Comparison of ENCODE assay signal across 35 cellular contexts in genomic region chr3:175384569-175384968, GRCh38.
"Had no signal": no experiment of that assay in that cellular context is flagged by ENCODE, and none has a peak within 500 bp of the region (broad histone marks: within the 10 kb centered on the region; RNA-seq: fewer than 3 reads in every experiment).

No MANE protein-coding gene starts in this region.

- H3K9me3 ChIP-seq: Peyer's patch had no signal

- H3K9ac ChIP-seq: KMS-11 had no signal

- H3K27me3 ChIP-seq: brain microvascular endothelial cell, Peyer's patch had no signal

- H3K4me2 ChIP-seq: KMS-11 had no signal

- H3K4me3 ChIP-seq: Peyer's patch had no signal

- ATAC-seq: activated CD4-positive, alpha-beta T cell treated with anti-CD3 and anti-CD28 coated beads for 36 hours; activated CD4-positive, CD25-positive, alpha-beta regulatory T cell treated with anti-CD3 and anti-CD28 coated beads, Interleukin-2, amount 50 U/mL, for 24 hours; activated naive CD8-positive, alpha-beta T cell treated with anti-CD3 and anti-CD28 coated beads, Interleukin-2, amount 50 U/mL, for 24 hours; activated T-cell treated with anti-CD3 and anti-CD28 coated beads, Interleukin-2, amount 50 U/mL, for 4 hours; PC-3; Right ventricle myocardium inferior had no signal

- H3K36me3 ChIP-seq: brain microvascular endothelial cell, Peyer's patch had no signal

- H3K27ac ChIP-seq: brain microvascular endothelial cell, KMS-11, Peyer's patch, RWPE1 had no signal

- H3K4me1 ChIP-seq: Peyer's patch had no signal

- DNase-seq: activated CD4-positive, alpha-beta memory T cell treated with anti-CD3 and anti-CD28 coated beads for 36 hours; activated CD4-positive, alpha-beta T cell treated with anti-CD3 and anti-CD28 coated beads for 36 hours; activated CD4-positive, alpha-beta T cell treated with anti-CD3 and anti-CD28 coated beads, Interleukin-2, amount 50 U/mL, for 1 hour; activated CD8-positive, alpha-beta memory T cell treated with anti-CD3 and anti-CD28 coated beads, Interleukin-2, amount 50 U/mL, for 4 hours; activated gamma-delta T cell treated with Interleukin-2 at 50 U/mL for 16 hours; activated naive CD4-positive, alpha-beta T cell treated with anti-CD3 and anti-CD28 coated beads, Interleukin-2, amount 10 ng/mL, durations not matched to agents 7 days and 5 days; activated naive CD8-positive, alpha-beta T cell treated with anti-CD3 and anti-CD28 coated beads, Interleukin-2, amount 50 U/mL, for 24 hours; activated T-cell treated with anti-CD3 and anti-CD28 coated beads for 4 hours; activated T-cell treated with anti-CD3 and anti-CD28 coated beads, Interleukin-2, amount 50 U/mL, for 4 hours; anterior cingulate cortex; brain microvascular endothelial cell; central memory CD4-positive, alpha-beta T cell; MM.1S; MV-4-11; NCI-H1092; NCI-H1436 treated with DMSO at 0.1 percent for 48 hours; NCI-H187; NCI-H2029 treated with DMSO at 0.1 percent for 48 hours; NCI-H2107; NCI-H2171; NCI-H510A; NCI-H526; NCI-H748 treated with DMSO at 0.1 percent for 48 hours; NK-92 treated with Interleukin-12 subunit alpha and Interleukin-12 subunit beta, amount 100 ng/mL, for 24 hours; PC-3; Peyer's patch; SIG-M5; SW 1271; T-helper 1 cell; T-helper 2 cell; T1000 had no signal
